11 cellular contexts compared by ENCODE assay signal in genomic region chrX:9467751-9468150, GRCh38. TPM values are rescaled to one million over a fixed set of nuclear protein-coding genes. Genes with fewer than 3 reads are reported as not detected.
DNase-seq lines count a peak whose midpoint lies in the region; ATAC-seq, FAIRE-seq and TF ChIP-seq lines count a peak whose summit lies in the region.
"Had no signal": no experiment of that assay in that cellular context is flagged by ENCODE, and none has a peak within 500 bp of the region (broad histone marks: within the 10 kb centered on the region; RNA-seq: fewer than 3 reads in every experiment).

No MANE protein-coding gene starts in this region.

- no peak for ATAC-seq in HepG2
- ATAC-seq in right lobe of liver, result no peak

- H3K9me3 ChIP-seq in HepG2 (ENCODE audit: low read length) (no peaks in the 10 kb centered on the region), right lobe of liver (no peaks in the 10 kb centered on the region), ascending aorta (no peaks in the 10 kb centered on the region)

- no peaks in the 10 kb centered on the region for H3K27me3 ChIP-seq in HepG2 (ENCODE audit: control insufficient read depth in 1 of 2, insufficient read depth in 2 of 2, low read length in 2 of 2)
- H3K27me3 ChIP-seq in right lobe of liver, result no peaks in the 10 kb centered on the region
- H3K27me3 ChIP-seq in ascending aorta, result no peaks in the 10 kb centered on the region

- POLR2A ChIA-PET in HepG2 (lab: Yijun Ruan, JAX), result no interaction called here

- H3K36me3 ChIP-seq in HepG2 (replicated peaks in 1 of 2; ENCODE audit: control insufficient read depth in 1 of 2, insufficient read depth in 2 of 2, low read length in 2 of 2) (no peaks in the 10 kb centered on the region), right lobe of liver (no peaks in the 10 kb centered on the region), ascending aorta (no peaks in the 10 kb centered on the region), urinary bladder (ENCODE audit: insufficient read depth) (no peaks in the 10 kb centered on the region)

- FAIRE-seq in HepG2 (lab: Jason Lieb, UNC), result no peak
- FAIRE-seq: kidney had no signal

- H3K79me2 ChIP-seq in HepG2 (ENCODE audit: insufficient read depth, low read length), result peaks cover 55% of the 10 kb centered on the region

- TF ChIP-seq POLR2A in HepG2 (IDR thresholded peaks at IDR 0.05; ENCODE audit: insufficient read depth in 1 of 2, low read depth in 2 of 2, low read length in 2 of 2) (no peak), right lobe of liver (IDR thresholded peaks at IDR 0.05) (no peak)

- no peak overlapping the region for H2AFZ ChIP-seq in HepG2 (ENCODE audit: low read length)

- DNase-seq in HepG2 (ENCODE audit: low spot score) (no peak), right lobe of liver (no peak), ascending aorta (ENCODE audit: low spot score in 2 of 2) (no peak), left kidney (ENCODE audit: low read depth, low spot score) (peak; percentile 29), DMS114 treated with DMSO at 0.1 percent for 48 hours (lab: John Stamatoyannopoulos, UW; ENCODE audit: unreplicated experiment) (no peak), NCI-H1694 treated with DMSO at 0.1 percent for 48 hours (lab: John Stamatoyannopoulos, UW) (no peak), islet precursor cell (no peak)
- DNase-seq: HCEC 1CT, kidney, NCI-H187 treated with DMSO at 0.1 percent for 48 hours had no signal

- peaks cover 48% of the 10 kb centered on the region for H3K4me1 ChIP-seq in HepG2 (ENCODE audit: insufficient read depth, low read length)
- peaks cover 0 to 24% (median 4%) of the 10 kb centered on the region in 4 donors for H3K4me1 ChIP-seq in right lobe of liver
- peaks cover 0 to 34% of the 10 kb centered on the region in 2 donors for H3K4me1 ChIP-seq in ascending aorta
- peaks cover 3% of the 10 kb centered on the region for H3K4me1 ChIP-seq in urinary bladder (ENCODE audit: insufficient read depth)

- H3K4me3 ChIP-seq in HepG2 (replicated peaks in 1 of 3; ENCODE audit: insufficient read depth in 1 of 3, low read depth in 2 of 3, low read length in 3 of 3) (no peak overlapping the region; a peak in 1 of 6 replicates), right lobe of liver (no peak overlapping the region), ascending aorta (peak overlapping the region; percentile 63 to 70), urinary bladder (ENCODE audit: low read depth, low read length) (peak overlapping the region; percentile 18)

- in situ Hi-C loops in HepG2 (cut with HindIII; ENCODE audit: extremely low pct_ligation_motif_present, low pct_unique_long_range_greater_than_20kb), result no loop called here

- TF ChIP-seq CTCF in HepG2 (CRISPR knock-in tag; IDR thresholded peaks at IDR 0.05) (no peak), right lobe of liver (IDR thresholded peaks at IDR 0.05) (no peak), ascending aorta (IDR thresholded peaks at IDR 0.05) (no peak)

- BruUV-seq in HepG2 (replicated peaks; lab: Mats Ljungman, UMichigan), result no TSS peak

- TF ChIP-seq EP300 in HepG2 (IDR thresholded peaks at IDR 0.05; ENCODE audit: low read depth in 2 of 2, low read length in 2 of 2) (no peak), HepG2 (CRISPR knock-in tag; IDR thresholded peaks at IDR 0.05; ENCODE audit: borderline replicate concordance) (no peak)

- no peak for TF ChIP-seq RAD21 in HepG2 (CRISPR knock-in tag; IDR thresholded peaks at IDR 0.05)

- H3K27ac ChIP-seq in HepG2 (ENCODE audit: extremely low read length, insufficient read depth, low read length) (no peak overlapping the region), right lobe of liver (no peak overlapping the region), ascending aorta (peak overlapping the region; percentile 36 to 93), urinary bladder (ENCODE audit: low read depth) (no peak overlapping the region)

- intact Hi-C loops in HepG2 (cut with micrococcal nuclease; ENCODE audit: unreplicated experiment), result loop anchor here (10.0 kb wide), 2 partner anchors 97 to 147 kb away; no protein-coding TSS in a partner anchor
- intact Hi-C loops in right lobe of liver (cut with DNase I), result loop anchor here (10.0 kb wide), 1 partner anchor 123 kb away; no protein-coding TSS in a partner anchor
- intact Hi-C loops in ascending aorta (cut with DNase I), result loop anchor here (5.0 to 10.0 kb wide), 3 partner anchors 65 to 603 kb away; no protein-coding TSS in a partner anchor

- H3K4me2 ChIP-seq in HepG2 (ENCODE audit: low read depth, low read length), result peak overlapping the region; percentile 76

- 73% methylated on average over 11 of the region's 11 CpGs for WGBS in HepG2 (ENCODE audit: low lambda C conversion rate)
- WGBS in right lobe of liver (ENCODE audit: insufficient coverage, low coverage, low lambda C conversion rate, missing lambda C conversion rate), result 54% methylated on average over 10 of the region's 11 CpGs
- 42% methylated on average over 11 of the region's 11 CpGs for WGBS in urinary bladder

- H3K9ac ChIP-seq in HepG2 (ENCODE audit: insufficient read depth, low read depth, low read length), result no peak overlapping the region

- H4K20me1 ChIP-seq in HepG2 (ENCODE audit: insufficient read depth, low read length), result peaks cover 16% of the 10 kb centered on the region; the same call in 1 of the 2 replicates

- CTCF ChIA-PET in HepG2 (lab: Yijun Ruan, JAX; ENCODE audit: low intra/inter-chr PET ratio, low total read pairs), result no interaction called here

TF ChIP-seq in HepG2, 621 proteins besides CTCF, POLR2A, EP300 and RAD21:
- TF ChIP-seq HCFC1 (IDR thresholded peaks at IDR 0.05; ENCODE audit: low read depth, low read length), result no peak
- no peak for TF ChIP-seq ZSCAN25 (CRISPR knock-in tag; IDR thresholded peaks at IDR 0.05)
- no peak for TF ChIP-seq ZNF788 (CRISPR knock-in tag; IDR thresholded peaks at IDR 0.05; ENCODE audit: borderline replicate concordance)
- TF ChIP-seq ZFY (CRISPR knock-in tag; IDR thresholded peaks at IDR 0.05), result no peak
- no peak for TF ChIP-seq ZNF800 (CRISPR knock-in tag; IDR thresholded peaks at IDR 0.05)
- no peak for TF ChIP-seq ZBTB46 (CRISPR knock-in tag; IDR thresholded peaks at IDR 0.05; ENCODE audit: borderline replicate concordance)
- no peak for TF ChIP-seq CEBPB (IDR thresholded peaks at IDR 0.05; ENCODE audit: borderline replicate concordance, low read depth, low read length)
- TF ChIP-seq HOXD1 (CRISPR knock-in tag; IDR thresholded peaks at IDR 0.05), result no peak
TF ChIP-seq in HepG2: peak in this region for 0.

RNA-seq across cellular contexts. Expression of gene TBL1X, which starts 2.9 kb away (rescaled TPM):
- total RNA-seq in HepG2 (2016; rRNA removed; fragmentation: Illumina TruSeq; extraction: Trizol) (17.6 and 23.9 TPM in 2 replicates), right lobe of liver (10 to 100 TPM; 18.0 to 40.7 (median 20.8) TPM), ascending aorta (15.4 TPM), urinary bladder (19.8 TPM)
- 5.6 and 7.1 TPM in 2 replicates for total RNA-seq in HepG2 (2016; cell fraction: cytosol; rRNA removed; fragmentation: Illumina TruSeq; extraction: Trizol; ENCODE audit: low read depth)
- 17.3 and 22.5 TPM in 2 replicates for total RNA-seq in HepG2 (2016; cell fraction: insoluble cytoplasmic fraction; rRNA removed; fragmentation: Illumina TruSeq; extraction: Trizol)
- 20.1 and 26.9 TPM in 2 replicates for total RNA-seq in HepG2 (2016; cell fraction: membrane; rRNA removed; fragmentation: Illumina TruSeq; extraction: Trizol)
- 17.2 and 18.5 TPM in 2 replicates for total RNA-seq in HepG2 (2016; cell fraction: nucleus; rRNA removed; fragmentation: Illumina TruSeq; extraction: Trizol)
- polyA plus RNA-seq in HepG2 (2011; rRNA removed) (14.4 and 19.9 TPM in 2 replicates), urinary bladder (26.1 TPM)
- polyA plus RNA-seq in HepG2 (2011; cell fraction: cytosol; rRNA removed), result 18.3 and 19.7 TPM in 2 replicates
- 19.7 and 23.1 TPM in 2 replicates for polyA plus RNA-seq in HepG2 (2011; cell fraction: nucleus; rRNA removed)
- 23.6 and 23.7 TPM in 2 replicates for polyA plus RNA-seq in HepG2 (2012)
- polyA plus RNA-seq in HepG2 (2016; cell fraction: cytosol; fragmentation: Illumina TruSeq; extraction: Trizol; ENCODE audit: low read depth), result 4.4 and 5.1 TPM in 2 replicates
- polyA plus RNA-seq in HepG2 (2016; cell fraction: insoluble cytoplasmic fraction; fragmentation: Illumina TruSeq; extraction: Trizol; ENCODE audit: low read depth), result 20.8 and 26.3 TPM in 2 replicates
- polyA plus RNA-seq in HepG2 (2016; cell fraction: membrane; fragmentation: Illumina TruSeq; extraction: Trizol; ENCODE audit: low read depth), result 15.3 and 16.7 TPM in 2 replicates
- 20.1 and 21.0 TPM in 2 replicates for polyA plus RNA-seq in HepG2 (2016; cell fraction: nucleus; fragmentation: Illumina TruSeq; extraction: Trizol; ENCODE audit: insufficient read depth, low read depth)
- polyA minus RNA-seq in HepG2 (2011; rRNA and poly(A)+ RNA removed; ENCODE audit: low replicate concordance), result 88.3 and 148 TPM in 2 replicates
- polyA minus RNA-seq in HepG2 (2011; cell fraction: cytosol; rRNA and poly(A)+ RNA removed), result 24.9 and 29.0 TPM in 2 replicates
- 61.7 and 70.2 TPM in 2 replicates for polyA minus RNA-seq in HepG2 (2011; cell fraction: nucleus; rRNA and poly(A)+ RNA removed)

Comparison
In these comparisons a context has a peak if more than half of its experiments do, and no peak if none do; other contexts are left out.
1. H3K27ac ChIP-seq: peak in ascending aorta (2 of 2); none in HepG2 (single experiment), right lobe of liver (0 of 3) and urinary bladder (single experiment).
2. H3K4me3 ChIP-seq: peak in ascending aorta (2 of 2) and urinary bladder (single experiment); none in HepG2 (0 of 3) and right lobe of liver (0 of 3).